In genomic region chr9:5529683-5530221, GRCh38 we compare ENCODE assay signal across 9 cellular contexts. TPM values are rescaled to one million over a fixed set of nuclear protein-coding genes. Genes with fewer than 3 reads are reported as not detected.
A peak's percentile ranks its signal among the peaks of the same experiment; 100 is the strongest.
DNase-seq lines count a peak whose midpoint lies in the region; ATAC-seq, FAIRE-seq and TF ChIP-seq lines count a peak whose summit lies in the region.
"Had no signal": no experiment of that assay in that cellular context is flagged by ENCODE, and none has a peak within 500 bp of the region (broad histone marks: within the 10 kb centered on the region; RNA-seq: fewer than 3 reads in every experiment).

No MANE protein-coding gene starts in this region.

- no peaks in the 10 kb centered on the region for H3K27me3 ChIP-seq in Karpas-422 (ENCODE audit: low read length)

- ATAC-seq in GM18511 (IDR thresholded peaks at IDR 0.05; ENCODE audit: unreplicated experiment) (peak; percentile 75), memory B cell (ENCODE audit: low read depth) (peak; percentile 86), left lobe of liver (no peak)

- no peaks in the 10 kb centered on the region for H3K9me3 Mint-ChIP-seq in memory B cell

- no peak overlapping the region for H2AFZ ChIP-seq in Karpas-422 (ENCODE audit: low read length)

- H3K27ac Mint-ChIP-seq in memory B cell, result peak overlapping the region; percentile 87

- TF ChIP-seq CTCF in D721Med (IDR thresholded peaks at IDR 0.05; ENCODE audit: insufficient read depth, missing control alignments), result no peak

- 0 out of 2 replicates have a peak, but pooled peaks cover 4% of the 10 kb centered on the region for H4K20me1 ChIP-seq in Karpas-422 (ENCODE audit: insufficient read depth, low read depth, low read length)

- H3K4me3 Mint-ChIP-seq in memory B cell, result peak overlapping the region; percentile 54

- H3K27me3 Mint-ChIP-seq in memory B cell, result peaks cover 5% of the 10 kb centered on the region

- H3K9ac ChIP-seq in Karpas-422 (ENCODE audit: low read length), result no peak overlapping the region; the same call in 1 of the 2 replicates

- peaks cover 55% of the 10 kb centered on the region for H3K4me1 ChIP-seq in Karpas-422 (ENCODE audit: low read length)

- no peaks in the 10 kb centered on the region for H3K9me2 ChIP-seq in Karpas-422 (replicated peaks; ENCODE audit: insufficient read depth, low read length)

- H3K27ac ChIP-seq in Karpas-422 (ENCODE audit: low read length), result peak overlapping the region; percentile 74

- peaks cover 62% of the 10 kb centered on the region for H3K79me2 ChIP-seq in Karpas-422 (ENCODE audit: low read length)

- peaks cover 40% of the 10 kb centered on the region for H3K4me1 Mint-ChIP-seq in memory B cell

- no peak for FAIRE-seq in D721Med (lab: Jason Lieb, UNC)

- no peaks in the 10 kb centered on the region for H3K9me3 ChIP-seq in Karpas-422 (ENCODE audit: low read length)

- H3K36me3 Mint-ChIP-seq in memory B cell, result peaks cover 4% of the 10 kb centered on the region

- peak overlapping the region; percentile 38 for H3K4me3 ChIP-seq in Karpas-422 (ENCODE audit: low read length)

- DNase-seq in HCEC 1CT (peak; percentile 8), Karpas-422 (peak; percentile 77), memory B cell (ENCODE audit: low spot score in 2 of 2) (peak in 1 of 2 donors; percentile 32), RPMI8226 (no peak), COLO668 (lab: John Stamatoyannopoulos, UW; ENCODE audit: unreplicated experiment) (no peak), D721Med (ENCODE audit: insufficient read length, low spot score) (no peak), left lobe of liver (ENCODE audit: low spot score) (no peak)

- no peaks in the 10 kb centered on the region for H3K36me3 ChIP-seq in Karpas-422 (ENCODE audit: insufficient read depth, low read length)

- H3K4me2 ChIP-seq in Karpas-422 (ENCODE audit: low read depth, low read length, poor library complexity, severe bottlenecking), result peak overlapping the region; percentile 65

RNA-seq across cellular contexts. Expression of gene PDCD1LG2, which starts 19.4 kb away (rescaled TPM):
- not detected in 2 replicates for total RNA-seq in Karpas-422 (2014; rRNA removed; shearing (Covaris generic); ENCODE audit: low replicate concordance)
- total RNA-seq in left lobe of liver, result 0.73 TPM
- total RNA-seq: HT-29 had no signal

Comparison
In these comparisons a context has a peak if more than half of its experiments do, and no peak if none do; other contexts are left out.
1. DNase-seq: peak in HCEC 1CT (single experiment) and Karpas-422 (single experiment); none in RPMI8226 (single experiment), COLO668 (single experiment), D721Med (single experiment) and left lobe of liver (single experiment).